Comparison of ENCODE assay signal across 32 cellular contexts in the genomic region with DNA sequence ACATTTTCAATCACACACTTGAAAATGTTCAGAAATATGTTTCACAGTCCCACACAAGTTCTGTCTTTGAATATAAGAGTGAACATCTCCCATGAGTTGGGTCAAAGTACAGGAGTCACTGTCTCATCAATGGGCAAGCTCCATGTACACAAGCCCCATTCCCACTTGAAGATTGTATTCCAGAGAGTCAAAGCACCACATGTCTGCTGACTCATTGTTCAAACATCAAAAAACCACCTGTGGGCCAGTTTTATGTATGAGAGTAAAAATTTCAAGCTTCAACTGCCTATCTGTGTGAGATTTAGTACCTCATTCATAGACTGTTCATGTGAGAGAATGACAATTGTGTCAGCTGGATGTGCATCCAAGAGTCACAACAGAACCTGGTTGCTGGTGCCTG.
"Had no signal": no experiment of that assay in that cellular context is flagged by ENCODE, and none has a peak within 500 bp of the region (broad histone marks: within the 10 kb centered on the region; RNA-seq: fewer than 3 reads in every experiment).

No MANE protein-coding gene starts in this region.

- ATAC-seq: activated CD8-positive, alpha-beta T cell treated with anti-CD3 and anti-CD28 coated beads for 36 hours; activated naive CD8-positive, alpha-beta T cell treated with anti-CD3 and anti-CD28 coated beads, Interleukin-2, amount 50 U/mL, for 24 hours; activated T-cell treated with anti-CD3 and anti-CD28 coated beads, Interleukin-2, amount 50 U/mL, for 72 hours; Panc1; Right ventricle myocardium inferior; SK-N-SH treated with all-trans-retinoic acid at 6 μM for 48 hours had no signal

- H3K27ac ChIP-seq: WERI-Rb-1 had no signal

- H3K36me3 ChIP-seq: WERI-Rb-1 had no signal

- H3K4me3 Mint-ChIP-seq: activated CD8-positive, alpha-beta T cell treated with anti-CD3 and anti-CD28 coated beads for 36 hours; activated naive CD4-positive, alpha-beta T cell treated with anti-CD3 and anti-CD28 coated beads for 36 hours; activated naive CD8-positive, alpha-beta T cell; activated naive CD8-positive, alpha-beta T cell treated with anti-CD3 and anti-CD28 coated beads, Interleukin-2, amount 50 U/mL, for 24 hours; activated T-cell treated with anti-CD3 and anti-CD28 coated beads, Interleukin-2, amount 50 U/mL, for 72 hours; brain had no signal

- H3K4me1 Mint-ChIP-seq: activated naive CD8-positive, alpha-beta T cell treated with anti-CD3 and anti-CD28 coated beads, Interleukin-2, amount 50 U/mL, for 24 hours; brain had no signal

- H3K27ac Mint-ChIP-seq: activated CD8-positive, alpha-beta T cell treated with anti-CD3 and anti-CD28 coated beads for 36 hours; activated naive CD4-positive, alpha-beta T cell treated with anti-CD3 and anti-CD28 coated beads for 36 hours; activated naive CD8-positive, alpha-beta T cell; activated naive CD8-positive, alpha-beta T cell treated with anti-CD3 and anti-CD28 coated beads, Interleukin-2, amount 50 U/mL, for 24 hours; activated T-cell treated with anti-CD3 and anti-CD28 coated beads, Interleukin-2, amount 50 U/mL, for 72 hours; activated T-helper 2 cell treated with anti-CD3 and anti-CD28 coated beads, Interferon-gamma antibody, Interleukin-2, Interleukin-4, amounts not matched to agents 10 μg/mL and 5 μg/mL and 100 μg/mL, durations not matched to agents 14 hours and 24 hours and 36 hours; brain had no signal

- H3K27me3 Mint-ChIP-seq: activated CD8-positive, alpha-beta T cell treated with anti-CD3 and anti-CD28 coated beads for 36 hours; activated naive CD8-positive, alpha-beta T cell; activated naive CD8-positive, alpha-beta T cell treated with anti-CD3 and anti-CD28 coated beads, Interleukin-2, amount 50 U/mL, for 24 hours; brain had no signal

- DNase-seq: activated CD4-positive, alpha-beta T cell treated with anti-CD3 and anti-CD28 coated beads for 1 hour; activated CD4-positive, alpha-beta T cell treated with anti-CD3 and anti-CD28 coated beads for 48 hours; activated CD4-positive, alpha-beta T cell treated with anti-CD3 and anti-CD28 coated beads, Interleukin-2, amount 50 U/mL, for 4 hours; activated CD4-positive, CD25-positive, alpha-beta regulatory T cell; activated CD8-positive, alpha-beta T cell treated with anti-CD3 and anti-CD28 coated beads for 36 hours; activated gamma-delta T cell; activated naive CD4-positive, alpha-beta T cell treated with anti-CD3 and anti-CD28 coated beads for 36 hours; activated naive CD8-positive, alpha-beta T cell treated with anti-CD3 and anti-CD28 coated beads, Interleukin-2, amount 50 U/mL, for 24 hours; activated T-cell treated with anti-CD3 and anti-CD28 coated beads, Interleukin-2, amount 50 U/mL, for 1 hour; activated T-cell treated with anti-CD3 and anti-CD28 coated beads, Interleukin-2, amount 50 U/mL, for 72 hours; anterior cingulate cortex; central memory CD4-positive, alpha-beta T cell; Kasumi-1; KG1; MM.1S; NCI-H1092 treated with DMSO at 0.1 percent for 48 hours; NCI-H1417 treated with DMSO at 0.1 percent for 48 hours; NCI-H187 treated with DMSO at 0.1 percent for 48 hours; NCI-H2081 treated with DMSO at 0.1 percent for 48 hours; NCI-H345; NCI-H524 treated with DMSO at 0.1 percent for 48 hours; RPMI8226; SIG-M5; SW 1271; T1000; WERI-Rb-1 had no signal

- H3K9me3 Mint-ChIP-seq: activated T-helper 2 cell treated with anti-CD3 and anti-CD28 coated beads, Interferon-gamma antibody, Interleukin-2, Interleukin-4, amounts not matched to agents 10 μg/mL and 5 μg/mL and 100 μg/mL, durations not matched to agents 14 hours and 24 hours and 36 hours; brain had no signal

- H3K36me3 Mint-ChIP-seq: brain had no signal
